15 cellular contexts compared by ENCODE assay signal in genomic region chr9:87519415-87519989, GRCh38. TPM values are rescaled to one million over a fixed set of nuclear protein-coding genes. Genes with fewer than 3 reads are reported as not detected.
DNase-seq lines count a peak whose midpoint lies in the region; ATAC-seq and TF ChIP-seq lines count a peak whose summit lies in the region.
"Had no signal": no experiment of that assay in that cellular context is flagged by ENCODE, and none has a peak within 500 bp of the region (broad histone marks: within the 10 kb centered on the region; RNA-seq: fewer than 3 reads in every experiment).

No MANE protein-coding gene starts in this region.

- no peak overlapping the region for H3K4me2 ChIP-seq in trophoblast cell (ENCODE audit: low read length)

- no peak overlapping the region for H3K14ac ChIP-seq in trophoblast cell (ENCODE audit: low read length)

- H3K79me1 ChIP-seq in trophoblast cell (ENCODE audit: low read length) = peaks cover 2% of the 10 kb centered on the region

- peak overlapping the region; percentile 28 for H2AFZ ChIP-seq in trophoblast cell (ENCODE audit: insufficient read depth, low read length, poor library complexity)
- H2AFZ ChIP-seq: GM23248 had no signal

- H3K4me1 ChIP-seq in right cardiac atrium (ENCODE audit: control insufficient read depth, insufficient read depth, low read length) (peaks cover 6% of the 10 kb centered on the region), trophoblast cell (ENCODE audit: control insufficient read depth in 1 of 2, insufficient read depth in 2 of 2, low read length in 2 of 2) (peaks cover 11 to 15% of the 10 kb centered on the region in 2 experiments)

- H3K27ac ChIP-seq in right cardiac atrium (ENCODE audit: low read length) = no peak overlapping the region
- H3K27ac ChIP-seq in trophoblast cell (ENCODE audit: low read depth, low read length) = no peak overlapping the region
- H3K27ac ChIP-seq: brain microvascular endothelial cell, GM23248 had no signal

- no peak overlapping the region for H3K4ac ChIP-seq in trophoblast cell (ENCODE audit: low read depth, low read length)

- no peak overlapping the region for H3K23ac ChIP-seq in trophoblast cell (ENCODE audit: low read length)

- H4K12ac ChIP-seq in trophoblast cell (ENCODE audit: low read depth, low read length) = no peak overlapping the region

- TF ChIP-seq POLR2A in erythroblast (IDR thresholded peaks at IDR 0.05; ENCODE audit: low read length) = peak; percentile 8

- no peaks in the 10 kb centered on the region for H3K9me3 ChIP-seq in right cardiac atrium (ENCODE audit: control insufficient read depth, low read length)
- H3K9me3 ChIP-seq in trophoblast cell (ENCODE audit: insufficient read depth, low read depth, low read length) = no peaks in the 10 kb centered on the region
- H3K9me3 ChIP-seq: tibial nerve had no signal

- H3K36me3 ChIP-seq in trophoblast cell (ENCODE audit: control insufficient read depth in 1 of 2, insufficient read depth in 2 of 2, low read length in 2 of 2) = peaks cover 0 to 5% of the 10 kb centered on the region in 2 experiments
- H3K36me3 ChIP-seq: brain microvascular endothelial cell, tibial nerve had no signal

- no peak overlapping the region for H2BK5ac ChIP-seq in trophoblast cell (ENCODE audit: low read depth, low read length, poor library complexity)

- H3K9ac ChIP-seq in trophoblast cell (ENCODE audit: low read length) = no peak overlapping the region
- H3K9ac ChIP-seq: GM23248 had no signal

- peak overlapping the region; percentile 49 for H3K18ac ChIP-seq in trophoblast cell (ENCODE audit: low read length)

- DNase-seq in right cardiac atrium = peak in 1 of 3 donors; percentile 55
- DNase-seq in Right ventricle myocardium superior = no peak
- peak; percentile 59 to 71 for DNase-seq in erythroblast (lab: John Stamatoyannopoulos, UW)
- no peak for DNase-seq in trophoblast cell
- DNase-seq in stimulated activated CD4-positive, alpha-beta T cell treated with anti-CD3 and anti-CD28 coated beads, Interleukin-1b, Interleukin-23, amount 100 ng/mL, for 48 hours = no peak
- no peak for DNase-seq in central memory CD4-positive, alpha-beta T cell
- no peak for DNase-seq in activated CD4-positive, alpha-beta T cell treated with anti-CD3 and anti-CD28 coated beads, Interleukin-2, amount 50 U/mL, for 1 hour
- DNase-seq: activated CD4-positive, CD25-positive, alpha-beta regulatory T cell; activated naive CD8-positive, alpha-beta T cell treated with anti-CD3 and anti-CD28 coated beads for 36 hours; brain microvascular endothelial cell; NCI-H82 had no signal

- intact Hi-C loops in right cardiac atrium (cut with DNase I) = no loop called here
- intact Hi-C loops in Right ventricle myocardium superior (cut with DNase I) = no loop called here

- H3K4me3 ChIP-seq in right cardiac atrium (ENCODE audit: low read length) = no peak overlapping the region
- no peak overlapping the region for H3K4me3 ChIP-seq in trophoblast cell (ENCODE audit: low read depth, low read length)
- H3K4me3 ChIP-seq: GM23248, tibial nerve had no signal

- no peak overlapping the region for H2BK12ac ChIP-seq in trophoblast cell (ENCODE audit: low read length)

- H3K79me2 ChIP-seq in trophoblast cell (ENCODE audit: control insufficient read depth, insufficient read depth, low read length, poor library complexity) = peaks cover 1% of the 10 kb centered on the region

- WGBS in right cardiac atrium = 55% methylated on average over 5 of the region's 5 CpGs
- WGBS in trophoblast cell (ENCODE audit: extremely low coverage, insufficient coverage, insufficient read length) = no CpG with 5 or more reads among the region's 5 CpGs

- H4K8ac ChIP-seq in trophoblast cell (ENCODE audit: low read depth, low read length) = no peak overlapping the region

- ATAC-seq in right cardiac atrium (peak; percentile 12 to 18), Right ventricle myocardium superior (ENCODE audit: poor library complexity) (no peak), HG02852 (IDR thresholded peaks at IDR 0.05; ENCODE audit: unreplicated experiment) (no peak)
- ATAC-seq: stimulated activated effector memory CD8-positive, alpha-beta T cell treated with anti-CD3 and anti-CD28 coated beads, Interleukin-12 subunit alpha, Interleukin-12 subunit beta, amount 100 ng/mL, for 72 hours had no signal

- H2AK5ac ChIP-seq in trophoblast cell (ENCODE audit: low read length) = no peak overlapping the region

- H2BK120ac ChIP-seq in trophoblast cell (ENCODE audit: insufficient read depth, low read length, poor library complexity) = no peak overlapping the region

- no peaks in the 10 kb centered on the region for H3K27me3 ChIP-seq in right cardiac atrium (ENCODE audit: control insufficient read depth, insufficient read depth)
- H3K27me3 ChIP-seq in trophoblast cell (ENCODE audit: insufficient read depth, low read length) = no peaks in the 10 kb centered on the region
- H3K27me3 ChIP-seq: brain microvascular endothelial cell, tibial nerve had no signal

- no peak overlapping the region for H4K91ac ChIP-seq in trophoblast cell (ENCODE audit: low read depth, low read length)

RNA-seq across cellular contexts. Expression of gene DAPK1, which starts 21.8 kb away (rescaled TPM):
- total RNA-seq in right cardiac atrium (10 to 100 TPM; 15.1 to 20.1 (median 18.5) TPM), Right ventricle myocardium superior (5.3 TPM)
- polyA plus RNA-seq in right cardiac atrium = 5.2 TPM
- polyA plus RNA-seq in trophoblast cell (2013) = 19.7 and 20.7 TPM in 2 replicates

Comparison
In these comparisons a context has a peak if more than half of its experiments do, and no peak if none do; other contexts are left out.
1. ATAC-seq: peak in right cardiac atrium (2 of 2); none in Right ventricle myocardium superior (single experiment) and HG02852 (single experiment).
2. DNase-seq: peak in erythroblast (2 of 2); none in Right ventricle myocardium superior (single experiment), trophoblast cell (0 of 2), stimulated activated CD4-positive, alpha-beta T cell treated with anti-CD3 and anti-CD28 coated beads, Interleukin-1b, Interleukin-23, amount 100 ng/mL, for 48 hours (single experiment), central memory CD4-positive, alpha-beta T cell (single experiment) and activated CD4-positive, alpha-beta T cell treated with anti-CD3 and anti-CD28 coated beads, Interleukin-2, amount 50 U/mL, for 1 hour (single experiment).